ENCODE assay signal across 8 cellular contexts in genomic region chr17:81867123-81867951, GRCh38. TPM values are rescaled to one million over a fixed set of nuclear protein-coding genes. Genes with fewer than 3 reads are reported as not detected.
DNase-seq lines count a peak whose midpoint lies in the region; ATAC-seq, FAIRE-seq and TF ChIP-seq lines count a peak whose summit lies in the region.

No MANE protein-coding gene starts in this region.

- RAD21 ChIA-PET in GM12878 (lab: Charles Lee; ENCODE audit: unreplicated experiment) = no interaction called here

- peaks cover 65% of the 10 kb centered on the region for H3K36me3 ChIP-seq in OCI-LY1 (ENCODE audit: insufficient read depth, low read length)
- peaks cover 11 to 24% of the 10 kb centered on the region in 2 experiments; a peak in 3 of 4 replicates for H3K36me3 ChIP-seq in GM12878 (ENCODE audit: control insufficient read depth in 2 of 2, insufficient read depth in 2 of 2, low read length in 1 of 2)
- peaks cover 71% of the 10 kb centered on the region for H3K36me3 ChIP-seq in lower lobe of right lung

- no peaks in the 10 kb centered on the region for H3K27me3 ChIP-seq in OCI-LY1 (ENCODE audit: insufficient read depth, low read length)
- H3K27me3 ChIP-seq in GM12878 (replicated peaks in 1 of 2; ENCODE audit: control insufficient read depth in 2 of 2, insufficient read depth in 2 of 2, low read length in 1 of 2) = no peaks in the 10 kb centered on the region
- H3K27me3 ChIP-seq in lower lobe of right lung (ENCODE audit: low read depth) = no peaks in the 10 kb centered on the region

- H3K9me3 ChIP-seq in OCI-LY1 (ENCODE audit: low read length) (no peaks in the 10 kb centered on the region), GM12878 (replicated peaks; ENCODE audit: control insufficient read depth, insufficient read depth, low read length) (no peaks in the 10 kb centered on the region), lower lobe of right lung (no peaks in the 10 kb centered on the region)

- no peaks in the 10 kb centered on the region for H3K9me2 ChIP-seq in OCI-LY1 (ENCODE audit: low read depth, low read length)

- POLR2A ChIA-PET in GM12878 (lab: Charles Lee) = interaction anchor here (1.4 to 2.2 kb wide), 3 partner anchors 14 to 58 kb away, joined by 3 to 13 read pairs (median 3); partner anchors contain the start of gene MCRIP1

- FAIRE-seq in GM12878 (lab: Jason Lieb, UNC) = no peak
- no peak for FAIRE-seq in frontal cortex (lab: Jason Lieb, UNC)

- 35% methylated on average over 22 of the region's 22 CpGs for WGBS in GM12878 (ENCODE audit: insufficient coverage, insufficient replicate concordance, low lambda C conversion rate, missing lambda C conversion rate)

- in situ Hi-C loops in GM12878 (cut with MboI) = no loop called here

- peak; percentile 1; the same call in 1 of the 3 replicates for ATAC-seq in GM12878
- no peak for ATAC-seq in lower lobe of right lung
- ATAC-seq in HG02763 (IDR thresholded peaks at IDR 0.05; ENCODE audit: unreplicated experiment) = no peak
- no peak for ATAC-seq in HG03439 (IDR thresholded peaks at IDR 0.05; ENCODE audit: unreplicated experiment)

- H3K9ac ChIP-seq in OCI-LY1 (ENCODE audit: low read length) = peak overlapping the region; percentile 31; the same call in 1 of the 2 replicates
- H3K9ac ChIP-seq in GM12878 (ENCODE audit: control insufficient read depth, insufficient read depth, low read length) = peak overlapping the region; percentile 9

- no peaks in the 10 kb centered on the region for H3F3A ChIP-seq in OCI-LY1 (ENCODE audit: insufficient read depth, low read length)

- H3K27ac ChIP-seq in OCI-LY1 (ENCODE audit: low read depth, low read length, poor library complexity, severe bottlenecking) = peak overlapping the region; percentile 81
- no peak overlapping the region for H3K27ac ChIP-seq in GM12878 (ENCODE audit: control insufficient read depth, insufficient read depth)
- peak overlapping the region; percentile 65 for H3K27ac ChIP-seq in lower lobe of right lung

- TF ChIP-seq POLR2A in GM12878 (IDR thresholded peaks at IDR 0.05; ENCODE audit: low read depth, low read length) = peak; percentile 78

- SMC1A ChIA-PET in GM12878 (lab: Charles Lee; ENCODE audit: uncharacterized antibody, unreplicated experiment) = no interaction called here

- no peaks in the 10 kb centered on the region for H4K20me1 ChIP-seq in OCI-LY1 (ENCODE audit: insufficient read depth, low read length)
- H4K20me1 ChIP-seq in GM12878 (ENCODE audit: control insufficient read depth, insufficient read depth) = 0 out of 2 replicates have a peak, but pooled peaks cover 3% of the 10 kb centered on the region

- CTCF ChIA-PET in GM12878 (lab: Yijun Ruan, JAX) = no interaction called here

- TF ChIP-seq CTCF in OCI-LY1 (IDR thresholded peaks at IDR 0.05; ENCODE audit: low read length) (no peak), GM12878 (IDR thresholded peaks at IDR 0.05 in 2 of 3, conservative IDR thresholded peaks at IDR 0.05 in 1 of 3; ENCODE audit: control insufficient read depth in 2 of 3, extremely low read depth in 1 of 3, insufficient read depth in 1 of 3, low read depth in 3 of 3, low read length in 3 of 3) (no peak), lower lobe of right lung (IDR thresholded peaks at IDR 0.05) (no peak)

- TF ChIP-seq RAD21 in GM12878 (IDR thresholded peaks at IDR 0.05; ENCODE audit: insufficient read depth, low read depth, low read length) = no peak

- intact Hi-C loops in GM12878 (cut with micrococcal nuclease; ENCODE audit: unreplicated experiment) = no loop called here
- intact Hi-C loops in lower lobe of right lung (cut with DNase I) = no loop called here

- H3K4me1 ChIP-seq in OCI-LY1 (ENCODE audit: insufficient read depth, low read length, severe bottlenecking) = peaks cover 69% of the 10 kb centered on the region
- peaks cover 13% of the 10 kb centered on the region for H3K4me1 ChIP-seq in GM12878 (ENCODE audit: control insufficient read depth, insufficient read depth, low read length)
- H3K4me1 ChIP-seq in lower lobe of right lung = peaks cover 72% of the 10 kb centered on the region

- H3K4me3 ChIP-seq in OCI-LY1 (ENCODE audit: low read depth, low read length, poor library complexity, severe bottlenecking) (no peak overlapping the region), GM12878 (no peak overlapping the region), lower lobe of right lung (no peak overlapping the region)

- H3K79me2 ChIP-seq in OCI-LY1 (ENCODE audit: insufficient read depth, low read length) (peaks cover 5% of the 10 kb centered on the region; the same call in 1 of the 2 replicates), GM12878 (ENCODE audit: control insufficient read depth, insufficient read depth, low read length) (peaks cover 72% of the 10 kb centered on the region)

- peak; percentile 65 for DNase-seq in NCI-H82 (lab: John Stamatoyannopoulos, UW)
- no peak for DNase-seq in NCI-H82 treated with DMSO at 0.1 percent for 48 hours (lab: John Stamatoyannopoulos, UW; ENCODE audit: unreplicated experiment)
- DNase-seq in GM12878 (ENCODE audit: low read depth, low spot score) = no peak
- no peak for DNase-seq in lower lobe of right lung
- DNase-seq in frontal cortex (ENCODE audit: low spot score in 2 of 2) = no peak

- no TSS peak for BruUV-seq in GM12878 (replicated peaks; lab: Mats Ljungman, UMichigan)

- H2AFZ ChIP-seq in OCI-LY1 (ENCODE audit: low read length) (no peak overlapping the region), GM12878 (ENCODE audit: control insufficient read depth, low read depth, low read length) (no peak overlapping the region)

- no peak for TF ChIP-seq EP300 in GM12878 (IDR thresholded peaks at IDR 0.05; ENCODE audit: borderline replicate concordance in 1 of 2, control insufficient read depth in 1 of 2, low read depth in 2 of 2, low read length in 2 of 2)

- H3K4me2 ChIP-seq in OCI-LY1 (ENCODE audit: low read length) (peak overlapping the region; percentile 12; the same call in 1 of the 2 replicates), GM12878 (ENCODE audit: control insufficient read depth, insufficient read depth) (no peak overlapping the region; the same call in 1 of the 2 replicates)

RNA-seq across cellular contexts. Expression of gene ARHGDIA, which starts 3.8 kb away (rescaled TPM):
- total RNA-seq in GM12878 (2013; cell fraction: nucleolus; rRNA removed) = 115 and 120 TPM in 2 replicates
- total RNA-seq in GM12878 (2014; rRNA removed) = 139 and 180 TPM in 2 replicates
- total RNA-seq in GM12878 (2014; rRNA removed; fragmentation: Illumina TruSeq; extraction: Trizol) = 124 and 125 TPM in 2 replicates
- total RNA-seq in GM12878 (2021) = 538 and 552 TPM in 2 replicates
- polyA plus RNA-seq in GM12878 (2011; ENCODE audit: low read depth) = 219 TPM
- polyA plus RNA-seq in GM12878 (2011; rRNA removed) = 18.6 and 39.5 TPM in 2 replicates
- polyA plus RNA-seq in GM12878 (2011; cell fraction: cytosol; rRNA removed) = 75.8 and 96.8 TPM in 2 replicates
- 178 and 263 TPM in 2 replicates for polyA plus RNA-seq in GM12878 (2011; cell fraction: nucleus; rRNA removed)
- 247 and 301 TPM in 2 replicates for polyA plus RNA-seq in GM12878 (2012)
- polyA plus RNA-seq in GM12878 (2014; fragmentation: Illumina TruSeq; extraction: Trizol) = 24.3 and 159 TPM in 2 replicates
- polyA plus RNA-seq in GM12878 (2014; fragmentation: Nextera tagmentation; extraction: Ambion mirVana) = 10 to 100 TPM; 17.9 to 47.8 TPM
- polyA plus RNA-seq in GM12878 (2014; rRNA removed) = 184 and 246 TPM in 2 replicates
- polyA plus RNA-seq in GM12878 (2016; fragmentation: Nextera tagmentation; extraction: Ambion mirVana) = 100 to 1,000 TPM; 336 to 349 TPM
- 18.3 and 38.9 TPM in 2 replicates for polyA minus RNA-seq in GM12878 (2011; rRNA and poly(A)+ RNA removed)
- polyA minus RNA-seq in GM12878 (2011; cell fraction: cytosol; rRNA and poly(A)+ RNA removed) = 59.9 and 91.7 TPM in 2 replicates
- 72.5 and 108 TPM in 2 replicates for polyA minus RNA-seq in GM12878 (2011; cell fraction: nucleus; rRNA and poly(A)+ RNA removed)
- 331 TPM for total RNA-seq in lower lobe of right lung
- total RNA-seq in frontal cortex = 22.4 TPM

RNA-seq across cellular contexts. Expression of gene P4HB, which starts 7.0 kb away (rescaled TPM):
- 377 and 380 TPM in 2 replicates for total RNA-seq in GM12878 (2013; cell fraction: nucleolus; rRNA removed)
- 378 and 467 TPM in 2 replicates for total RNA-seq in GM12878 (2014; rRNA removed)
- 247 and 285 TPM in 2 replicates for total RNA-seq in GM12878 (2014; rRNA removed; fragmentation: Illumina TruSeq; extraction: Trizol)
- total RNA-seq in GM12878 (2021) = 378 and 437 TPM in 2 replicates
- polyA plus RNA-seq in GM12878 (2011; ENCODE audit: low read depth) = 409 TPM
- polyA plus RNA-seq in GM12878 (2011; rRNA removed) = 44.1 and 49.9 TPM in 2 replicates
- polyA plus RNA-seq in GM12878 (2011; cell fraction: cytosol; rRNA removed) = 37.3 and 56.7 TPM in 2 replicates
- polyA plus RNA-seq in GM12878 (2011; cell fraction: nucleus; rRNA removed) = 82.9 and 101 TPM in 2 replicates
- 697 and 937 TPM in 2 replicates for polyA plus RNA-seq in GM12878 (2012)
- polyA plus RNA-seq in GM12878 (2014; fragmentation: Illumina TruSeq; extraction: Trizol) = 458 and 725 TPM in 2 replicates
- 10 to 100 TPM in 1 of 2 experiments, 1 to 10 TPM in 1; 4.7 to 18.3 TPM for polyA plus RNA-seq in GM12878 (2014; fragmentation: Nextera tagmentation; extraction: Ambion mirVana)
- polyA plus RNA-seq in GM12878 (2014; rRNA removed) = 128 and 182 TPM in 2 replicates
- polyA plus RNA-seq in GM12878 (2016; fragmentation: Nextera tagmentation; extraction: Ambion mirVana) = 100 to 1,000 TPM; 543 to 549 TPM
- polyA minus RNA-seq in GM12878 (2011; rRNA and poly(A)+ RNA removed) = 38.8 and 46.2 TPM in 2 replicates
- 65.3 and 66.3 TPM in 2 replicates for polyA minus RNA-seq in GM12878 (2011; cell fraction: cytosol; rRNA and poly(A)+ RNA removed)
- polyA minus RNA-seq in GM12878 (2011; cell fraction: nucleus; rRNA and poly(A)+ RNA removed) = 59.7 and 74.5 TPM in 2 replicates
- 432 TPM for total RNA-seq in lower lobe of right lung
- total RNA-seq in frontal cortex = 66.0 TPM

RNA-seq across cellular contexts. Expression of gene ALYREF, which starts 24.0 kb away (rescaled TPM):
- total RNA-seq in GM12878 (2013; cell fraction: nucleolus; rRNA removed) = 21.8 and 38.6 TPM in 2 replicates
- total RNA-seq in GM12878 (2014; rRNA removed) (253 and 263 TPM in 2 replicates), GM12878 (2014; rRNA removed; fragmentation: Illumina TruSeq; extraction: Trizol) (140 and 158 TPM in 2 replicates), GM12878 (2021) (238 and 240 TPM in 2 replicates), lower lobe of right lung (42.7 TPM), frontal cortex (92.1 TPM)
- 58.1 TPM for polyA plus RNA-seq in GM12878 (2011; ENCODE audit: low read depth)
- polyA plus RNA-seq in GM12878 (2011; rRNA removed) (61.5 and 103 TPM in 2 replicates), GM12878 (2014; fragmentation: Illumina TruSeq; extraction: Trizol) (29.4 and 105 TPM in 2 replicates), GM12878 (2014; fragmentation: Nextera tagmentation; extraction: Ambion mirVana) (10 to 100 TPM in 1 of 2 experiments, 1 to 10 TPM in 1; 2.4 to 11.4 TPM), GM12878 (2014; rRNA removed) (208 and 229 TPM in 2 replicates), GM12878 (2016; fragmentation: Nextera tagmentation; extraction: Ambion mirVana) (10 to 100 TPM in 1 of 2 experiments, 1 to 10 TPM in 1; 9.8 to 17.7 TPM)
- 120 and 169 TPM in 2 replicates for polyA plus RNA-seq in GM12878 (2011; cell fraction: cytosol; rRNA removed)
- 85.8 and 146 TPM in 2 replicates for polyA plus RNA-seq in GM12878 (2011; cell fraction: nucleus; rRNA removed)
- 79.2 and 87.4 TPM in 2 replicates for polyA plus RNA-seq in GM12878 (2012)
- 100 and 120 TPM in 2 replicates for polyA minus RNA-seq in GM12878 (2011; rRNA and poly(A)+ RNA removed)
- polyA minus RNA-seq in GM12878 (2011; cell fraction: cytosol; rRNA and poly(A)+ RNA removed) = 57.5 and 67.0 TPM in 2 replicates
- 28.9 and 51.9 TPM in 2 replicates for polyA minus RNA-seq in GM12878 (2011; cell fraction: nucleus; rRNA and poly(A)+ RNA removed)

RNA-seq across cellular contexts. Expression of gene ANAPC11, which starts 24.2 kb away (rescaled TPM):
- total RNA-seq in GM12878 (2013; cell fraction: nucleolus; rRNA removed) = 22.9 and 24.4 TPM in 2 replicates
- 141 and 152 TPM in 2 replicates for total RNA-seq in GM12878 (2014; rRNA removed)
- total RNA-seq in GM12878 (2014; rRNA removed; fragmentation: Illumina TruSeq; extraction: Trizol) = 49.3 and 59.3 TPM in 2 replicates
- total RNA-seq in GM12878 (2021) = 137 and 147 TPM in 2 replicates
- polyA plus RNA-seq in GM12878 (2011; ENCODE audit: low read depth) = 99.4 TPM
- 119 and 207 TPM in 2 replicates for polyA plus RNA-seq in GM12878 (2011; rRNA removed)
- 481 and 566 TPM in 2 replicates for polyA plus RNA-seq in GM12878 (2011; cell fraction: cytosol; rRNA removed)
- 269 and 316 TPM in 2 replicates for polyA plus RNA-seq in GM12878 (2011; cell fraction: nucleus; rRNA removed)
- 164 and 182 TPM in 2 replicates for polyA plus RNA-seq in GM12878 (2012)
- polyA plus RNA-seq in GM12878 (2014; fragmentation: Illumina TruSeq; extraction: Trizol) = 5.6 and 28.5 TPM in 2 replicates
- polyA plus RNA-seq in GM12878 (2014; fragmentation: Nextera tagmentation; extraction: Ambion mirVana) = 100 to 1,000 TPM; 127 to 173 TPM
- polyA plus RNA-seq in GM12878 (2014; rRNA removed) = 210 and 211 TPM in 2 replicates
- 100 to 1,000 TPM; 394 to 395 TPM for polyA plus RNA-seq in GM12878 (2016; fragmentation: Nextera tagmentation; extraction: Ambion mirVana)
- 62.8 and 104 TPM in 2 replicates for polyA minus RNA-seq in GM12878 (2011; rRNA and poly(A)+ RNA removed)
- 33.7 and 40.1 TPM in 2 replicates for polyA minus RNA-seq in GM12878 (2011; cell fraction: cytosol; rRNA and poly(A)+ RNA removed)
- 18.4 and 24.2 TPM in 2 replicates for polyA minus RNA-seq in GM12878 (2011; cell fraction: nucleus; rRNA and poly(A)+ RNA removed)
- total RNA-seq in lower lobe of right lung = 81.9 TPM
- 60.3 TPM for total RNA-seq in frontal cortex

RNA-seq across cellular contexts. Expression of gene PPP1R27, which starts 32.5 kb away (rescaled TPM):
- total RNA-seq in GM12878 (2013; cell fraction: nucleolus; rRNA removed) = not detected in 2 replicates
- total RNA-seq in GM12878 (2014; rRNA removed) = 0.17 and 2.0 TPM in 2 replicates
- 0.14 and 0.31 TPM in 2 replicates for total RNA-seq in GM12878 (2014; rRNA removed; fragmentation: Illumina TruSeq; extraction: Trizol)
- 0.49 and 0.53 TPM in 2 replicates for total RNA-seq in GM12878 (2021)
- not detected for polyA plus RNA-seq in GM12878 (2011; ENCODE audit: low read depth)
- polyA plus RNA-seq in GM12878 (2011; rRNA removed) = not detected in 2 replicates
- polyA plus RNA-seq in GM12878 (2011; cell fraction: cytosol; rRNA removed) = 0.12 TPM in 1 of 2 replicates, not detected in the other
- polyA plus RNA-seq in GM12878 (2011; cell fraction: nucleus; rRNA removed) = not detected in 2 replicates
- 1.2 and 1.7 TPM in 2 replicates for polyA plus RNA-seq in GM12878 (2012)
- 0.28 TPM in 1 of 2 replicates, not detected in the other for polyA plus RNA-seq in GM12878 (2014; fragmentation: Illumina TruSeq; extraction: Trizol)
- polyA plus RNA-seq in GM12878 (2014; fragmentation: Nextera tagmentation; extraction: Ambion mirVana) = not detected
- 0.59 and 0.61 TPM in 2 replicates for polyA plus RNA-seq in GM12878 (2014; rRNA removed)
- 1 to 10 TPM in 1 of 2 experiments, under 1 TPM in 1; 0.70 to 1.6 TPM for polyA plus RNA-seq in GM12878 (2016; fragmentation: Nextera tagmentation; extraction: Ambion mirVana)
- polyA minus RNA-seq in GM12878 (2011; rRNA and poly(A)+ RNA removed) = not detected in 2 replicates
- polyA minus RNA-seq in GM12878 (2011; cell fraction: cytosol; rRNA and poly(A)+ RNA removed) = not detected in 2 replicates
- polyA minus RNA-seq in GM12878 (2011; cell fraction: nucleus; rRNA and poly(A)+ RNA removed) = not detected in 2 replicates
- total RNA-seq in lower lobe of right lung = not detected
- total RNA-seq in frontal cortex = not detected
